ENCODE assay signal across 8 cellular contexts in genomic region chr19:7636691-7637373, GRCh38. TPM values are rescaled to one million over a fixed set of nuclear protein-coding genes. Genes with fewer than 3 reads are reported as not detected.
DNase-seq lines count a peak whose midpoint lies in the region; ATAC-seq and TF ChIP-seq lines count a peak whose summit lies in the region.

Gene STXBP2, plus strand, starts transcription at chr19:7637110. Its CDS starts 40 bp downstream, at chr19:7637150.

- peaks cover 38% of the 10 kb centered on the region for H3K27me3 Mint-ChIP-seq in nephron (ENCODE audit: low read depth)

- H3K27ac Mint-ChIP-seq in nephron, result peak within 1 kb of the TSS in 1 of 3 experiments; percentile 14

- peak; percentile 64 for DNase-seq in NK-92 treated with Interleukin-12 subunit alpha and Interleukin-12 subunit beta, amount 100 ng/mL, for 24 hours (lab: John Stamatoyannopoulos, UW)
- DNase-seq in activated T-cell treated with anti-CD3 and anti-CD28 coated beads for 1 hour (ENCODE audit: low read depth), result peak; percentile 93
- peak; percentile 83 to 92 for DNase-seq in erythroblast (lab: John Stamatoyannopoulos, UW)

- peak; percentile 42 for ATAC-seq in GM18520 (IDR thresholded peaks at IDR 0.05; ENCODE audit: unreplicated experiment)
- ATAC-seq in HG03342 (IDR thresholded peaks at IDR 0.05; ENCODE audit: unreplicated experiment), result peak; percentile 74
- no peak for ATAC-seq in GM18517 (IDR thresholded peaks at IDR 0.05; ENCODE audit: unreplicated experiment)

- TF ChIP-seq CTCF in nephron (IDR thresholded peaks at IDR 0.05; ENCODE audit: unreplicated experiment in 3 of 3) (no peak), subcutaneous adipose tissue (IDR thresholded peaks at IDR 0.05; ENCODE audit: low read depth) (no peak)

- H3K4me1 Mint-ChIP-seq in nephron, result no peaks in the 10 kb centered on the region

- H3K36me3 Mint-ChIP-seq in nephron (ENCODE audit: low read depth), result no peaks in the 10 kb centered on the region

- TF ChIP-seq POLR2A in erythroblast (IDR thresholded peaks at IDR 0.05; ENCODE audit: low read length), result peak; percentile 47

- H3K9me3 Mint-ChIP-seq in nephron, result no peaks in the 10 kb centered on the region

- H3K4me3 Mint-ChIP-seq in nephron, result peak within 1 kb of the TSS; percentile 65 to 72 (median 71)

RNA-seq across cellular contexts. Expression of gene STXBP2, which starts in this region (rescaled TPM):
- 10 to 100 TPM; 20.2 to 62.7 (median 27.0) TPM for total RNA-seq in subcutaneous adipose tissue
